25 cellular contexts compared by ENCODE assay signal in genomic region chr1:14102180-14102579, GRCh38.
"Had no signal": no experiment of that assay in that cellular context is flagged by ENCODE, and none has a peak within 500 bp of the region (broad histone marks: within the 10 kb centered on the region; RNA-seq: fewer than 3 reads in every experiment).

No MANE protein-coding gene starts in this region.

- H3K36me3 Mint-ChIP-seq: immature natural killer cell, mesothelial cell of epicardium, naive B cell had no signal

- ATAC-seq: gastroesophageal sphincter, heart left ventricle, left colon, left lobe of liver, left ventricle myocardium superior, lower lobe of right lung, mucosa of descending colon had no signal

- H3K4me3 Mint-ChIP-seq: dendritic cell treated with granulocyte-macrophage colony-stimulating factor and Interleukin-4, amounts not matched to agents 40 ng/mL and 50 ng/mL, for 4 days; immature natural killer cell; mesothelial cell of epicardium; naive B cell had no signal

- H3K4me2 ChIP-seq: hepatocyte had no signal

- DNase-seq: colonic mucosa; cortex of kidney; effector CD4-positive, alpha-beta T cell; effector memory CD4-positive, alpha-beta T cell; esophagus squamous epithelium; foreskin fibroblast; heart left ventricle; hypothalamus; immature natural killer cell; islet precursor cell; kidney; kidney glomerular epithelial cell; left colon; left ventricle myocardium superior; lower lobe of right lung; mesenchymal stem cell; mucosa of descending colon; naive B cell had no signal

- H3K9me3 Mint-ChIP-seq: dendritic cell treated with granulocyte-macrophage colony-stimulating factor and Interleukin-4, amounts not matched to agents 40 ng/mL and 50 ng/mL, for 4 days; immature natural killer cell had no signal

- H3K79me2 ChIP-seq: hepatocyte had no signal

- H3K36me3 ChIP-seq: colonic mucosa, esophagus squamous epithelium, gastroesophageal sphincter, heart left ventricle, lower lobe of right lung had no signal

- H3K4me3 ChIP-seq: colonic mucosa, esophagus squamous epithelium, gastroesophageal sphincter, heart left ventricle, hepatocyte, lower lobe of right lung, mucosa of descending colon had no signal

- H3K4me1 Mint-ChIP-seq: immature natural killer cell, mesothelial cell of epicardium, naive B cell had no signal

- FAIRE-seq: endothelial cell of umbilical vein, frontal cortex, kidney had no signal

- H3K27ac Mint-ChIP-seq: dendritic cell treated with granulocyte-macrophage colony-stimulating factor and Interleukin-4, amounts not matched to agents 40 ng/mL and 50 ng/mL, for 4 days; immature natural killer cell; mesothelial cell of epicardium; naive B cell had no signal

- H3K27ac ChIP-seq: colonic mucosa, esophagus squamous epithelium, gastroesophageal sphincter, heart left ventricle, hepatocyte, lower lobe of right lung had no signal

- H2AFZ ChIP-seq: hepatocyte had no signal

- H3K9me3 ChIP-seq: colonic mucosa, esophagus squamous epithelium, gastroesophageal sphincter, heart left ventricle, lower lobe of right lung, mucosa of descending colon had no signal

- H3K4me1 ChIP-seq: colonic mucosa, esophagus squamous epithelium, gastroesophageal sphincter, heart left ventricle, lower lobe of right lung had no signal

- H3K27me3 ChIP-seq: colonic mucosa, hepatocyte had no signal
